Comparison of ENCODE assay signal across 13 cellular contexts in the genomic region with DNA sequence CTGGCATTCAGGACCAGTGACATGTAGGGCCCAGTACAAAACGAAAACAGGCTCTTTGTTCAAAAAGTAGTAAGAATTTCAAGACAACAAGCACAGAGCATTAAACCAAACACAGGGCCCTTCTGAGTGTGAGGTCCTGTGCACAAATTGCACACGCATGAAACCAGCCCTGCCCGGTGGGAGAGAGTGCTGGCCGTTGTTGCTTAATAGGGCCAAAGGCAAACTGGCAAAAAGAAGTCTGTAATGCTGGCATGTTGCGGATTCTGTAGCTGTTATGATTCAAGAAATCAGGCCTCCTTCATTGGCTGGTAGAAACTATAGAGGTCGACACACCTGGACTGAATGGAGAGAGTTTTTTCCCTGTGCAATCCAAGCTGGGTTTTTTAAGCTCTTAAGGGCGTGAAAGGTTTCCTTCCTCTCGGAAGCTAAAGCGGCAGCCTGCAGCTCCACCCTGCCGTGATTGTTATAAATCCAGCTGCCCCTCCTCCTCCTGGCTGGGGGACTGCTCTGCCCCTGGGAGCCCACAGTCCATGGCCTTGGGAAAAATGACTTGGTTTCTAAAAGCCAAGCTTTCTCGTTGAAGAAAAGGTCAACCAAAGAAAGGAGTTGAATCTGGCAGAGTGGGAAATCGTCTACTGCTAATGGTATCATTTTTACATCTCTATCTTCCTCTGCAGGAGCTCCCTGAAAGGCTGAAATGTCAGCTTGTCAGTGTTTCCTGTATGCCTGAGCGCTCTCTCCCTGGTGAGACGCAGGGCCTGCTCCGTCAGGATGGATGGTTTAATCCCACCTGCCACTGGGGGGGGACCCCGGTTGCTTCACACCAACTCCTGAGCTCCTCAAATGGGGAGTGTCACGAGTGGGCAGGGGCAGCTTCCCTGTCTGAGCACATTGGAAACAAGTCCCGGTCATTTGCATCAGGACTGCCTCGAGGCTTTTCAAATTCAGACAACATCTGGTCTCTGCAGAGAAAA.
DNase-seq lines count a peak whose midpoint lies in the region; ATAC-seq and TF ChIP-seq lines count a peak whose summit lies in the region.
"Had no signal": no experiment of that assay in that cellular context is flagged by ENCODE, and none has a peak within 500 bp of the region (broad histone marks: within the 10 kb centered on the region; RNA-seq: fewer than 3 reads in every experiment).

No MANE protein-coding gene starts in this region.

- H3K36me3 Mint-ChIP-seq in naive thymus-derived CD4-positive, alpha-beta T cell, result no peaks in the 10 kb centered on the region

- peak overlapping the region in 1 of 9 donors; percentile 13 for H3K27ac Mint-ChIP-seq in naive thymus-derived CD4-positive, alpha-beta T cell

- H3K9ac ChIP-seq in BLaER1, result peak overlapping the region; percentile 11; the same call in 1 of the 2 replicates

- H3K9me3 Mint-ChIP-seq in naive thymus-derived CD4-positive, alpha-beta T cell, result no peaks in the 10 kb centered on the region

- POLR2A ChIA-PET in GM10248 (lab: Yijun Ruan, JAX), result no interaction called here
- POLR2A ChIA-PET in naive thymus-derived CD4-positive, alpha-beta T cell (lab: Charles Lee), result interaction anchor here (0.6 to 1.2 kb wide), 2 partner anchors 11 to 31 kb away, joined by 3 to 4 read pairs; no protein-coding TSS in a partner anchor

- H3K4me1 Mint-ChIP-seq in naive thymus-derived CD4-positive, alpha-beta T cell, result peaks cover 0 to 17% (median 10%) of the 10 kb centered on the region in 7 donors

- H3K4me2 ChIP-seq in BLaER1, result peak overlapping the region; percentile 77

- H3K9me3 ChIP-seq in BLaER1, result no peaks in the 10 kb centered on the region
- no peaks in the 10 kb centered on the region for H3K9me3 ChIP-seq in naive thymus-derived CD4-positive, alpha-beta T cell (ENCODE audit: control insufficient read depth in 2 of 3, low read length in 3 of 3)

- H3K4me3 ChIP-seq in BLaER1 (no peak overlapping the region), choroid plexus epithelial cell (ENCODE audit: low read depth, low read length) (no peak overlapping the region)
- no peak overlapping the region for H3K4me3 ChIP-seq in naive thymus-derived CD4-positive, alpha-beta T cell (ENCODE audit: low read length)

- no peaks in the 10 kb centered on the region for H3K36me3 ChIP-seq in BLaER1
- no peaks in the 10 kb centered on the region for H3K36me3 ChIP-seq in naive thymus-derived CD4-positive, alpha-beta T cell (ENCODE audit: control insufficient read depth in 2 of 3, insufficient read depth in 3 of 3, low read length in 3 of 3)

- H3K4me1 ChIP-seq in BLaER1, result peaks cover 29% of the 10 kb centered on the region
- no peaks in the 10 kb centered on the region for H3K4me1 ChIP-seq in naive thymus-derived CD4-positive, alpha-beta T cell (ENCODE audit: control insufficient read depth in 2 of 2, insufficient read depth in 2 of 2, low read length in 2 of 2)

- peaks cover 0 to 20% (median 13%) of the 10 kb centered on the region in 5 donors for H3K27me3 Mint-ChIP-seq in naive thymus-derived CD4-positive, alpha-beta T cell

- intact Hi-C loops in naive thymus-derived CD4-positive, alpha-beta T cell (cut with micrococcal nuclease), result no loop called here

- peak overlapping the region in 5 of 10 donors; percentile 27 to 54 (median 37) for H3K4me3 Mint-ChIP-seq in naive thymus-derived CD4-positive, alpha-beta T cell

- CTCF ChIA-PET in GM10248 (lab: Yijun Ruan, JAX), result interaction anchor here (0.7 to 2.3 kb wide), 10 partner anchors 8 to 581 kb away, joined by 3 to 15 read pairs (median 4); no protein-coding TSS in a partner anchor
- CTCF ChIA-PET in naive thymus-derived CD4-positive, alpha-beta T cell (lab: Charles Lee), result interaction anchor here (0.6 to 1.5 kb wide), 2 partner anchors 10 to 27 kb away, joined by 3 to 4 read pairs; no protein-coding TSS in a partner anchor

- 0 out of 2 replicates have a peak overlapping the region, but pooled peaks have one; percentile 8 for H3K27ac ChIP-seq in BLaER1
- no peak overlapping the region for H3K27ac ChIP-seq in naive thymus-derived CD4-positive, alpha-beta T cell (ENCODE audit: low read depth, low read length)
- H3K27ac ChIP-seq: RWPE1 had no signal

- DNase-seq in NCI-H1694 (lab: John Stamatoyannopoulos, UW) (peak; percentile 32), choroid plexus epithelial cell (ENCODE audit: low read depth) (peak; percentile 30), lung microvascular endothelial cell (ENCODE audit: low read depth in 2 of 2) (peak; percentile 25 to 50), GM10248 (ENCODE audit: extremely low spot score) (no peak), HUDEP-2 (lab: John Stamatoyannopoulos, UW; ENCODE audit: unreplicated experiment in 76 of 76) (no peak)
- no peak for DNase-seq in naive thymus-derived CD4-positive, alpha-beta T cell
- DNase-seq: activated CD8-positive, alpha-beta memory T cell treated with anti-CD3 and anti-CD28 coated beads, Interleukin-2, amount 50 U/mL, for 4 hours; AML-193; amygdala; NCI-H1930 had no signal

- peak; percentile 22 for TF ChIP-seq CTCF in choroid plexus epithelial cell (conservative IDR thresholded peaks at IDR 0.05; ENCODE audit: low read depth, low read length)
- no peak for TF ChIP-seq CTCF in GM10248 (IDR thresholded peaks at IDR 0.05; ENCODE audit: control extremely low read depth, extremely low read depth, low read depth, missing control alignments)

- H3K27me3 ChIP-seq in BLaER1, result no peaks in the 10 kb centered on the region
- no peaks in the 10 kb centered on the region for H3K27me3 ChIP-seq in naive thymus-derived CD4-positive, alpha-beta T cell (ENCODE audit: control insufficient read depth in 2 of 2, insufficient read depth in 2 of 2, low read length in 2 of 2)

- ATAC-seq in naive thymus-derived CD4-positive, alpha-beta T cell, result no peak
- no peak for ATAC-seq in GM21786 (IDR thresholded peaks at IDR 0.05; ENCODE audit: unreplicated experiment)

- no peaks in the 10 kb centered on the region for H4K20me1 ChIP-seq in BLaER1

Comparison
In these comparisons a context has a peak if more than half of its experiments do, and no peak if none do; other contexts are left out.
1. DNase-seq: peak in NCI-H1694 (single experiment), choroid plexus epithelial cell (single experiment) and lung microvascular endothelial cell (2 of 2); none in GM10248 (single experiment), HUDEP-2 (0 of 76) and naive thymus-derived CD4-positive, alpha-beta T cell (0 of 9).